In the genomic region with DNA sequence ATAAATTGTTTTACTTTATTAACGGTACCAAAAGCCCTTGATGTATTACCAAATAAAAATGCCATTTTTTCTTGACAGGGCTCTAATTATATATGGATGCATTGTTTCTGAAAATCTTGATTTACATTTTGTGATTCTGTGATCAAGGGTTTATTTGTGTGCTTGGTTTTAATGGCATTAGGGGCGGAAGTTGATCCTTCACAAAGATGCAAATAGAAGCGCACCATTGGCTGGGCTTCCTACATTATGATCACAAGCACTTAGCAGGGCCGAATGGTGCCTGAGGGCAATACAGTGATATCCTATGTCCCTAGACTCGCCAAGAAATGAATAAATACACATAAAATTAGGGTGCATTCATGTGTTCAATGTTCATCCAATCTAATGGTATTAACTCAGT, we compare ENCODE assay signal across 7 cellular contexts.
"Had no signal": no experiment of that assay in that cellular context is flagged by ENCODE, and none has a peak within 500 bp of the region (broad histone marks: within the 10 kb centered on the region; RNA-seq: fewer than 3 reads in every experiment).

No MANE protein-coding gene starts in this region.

- H3K36me3 Mint-ChIP-seq: IgD-negative memory B cell had no signal

- H3K9me3 Mint-ChIP-seq: HFFc6, IgD-negative memory B cell had no signal

- ATAC-seq: HCT116, HepG2 had no signal

- H3K4me3 Mint-ChIP-seq: HFFc6, IgD-negative memory B cell had no signal

- DNase-seq: GM23248, GOT3, H7, HFFc6 had no signal

- H3K27ac Mint-ChIP-seq: HFFc6, IgD-negative memory B cell had no signal
